15 cellular contexts compared by ENCODE assay signal in the genomic region with DNA sequence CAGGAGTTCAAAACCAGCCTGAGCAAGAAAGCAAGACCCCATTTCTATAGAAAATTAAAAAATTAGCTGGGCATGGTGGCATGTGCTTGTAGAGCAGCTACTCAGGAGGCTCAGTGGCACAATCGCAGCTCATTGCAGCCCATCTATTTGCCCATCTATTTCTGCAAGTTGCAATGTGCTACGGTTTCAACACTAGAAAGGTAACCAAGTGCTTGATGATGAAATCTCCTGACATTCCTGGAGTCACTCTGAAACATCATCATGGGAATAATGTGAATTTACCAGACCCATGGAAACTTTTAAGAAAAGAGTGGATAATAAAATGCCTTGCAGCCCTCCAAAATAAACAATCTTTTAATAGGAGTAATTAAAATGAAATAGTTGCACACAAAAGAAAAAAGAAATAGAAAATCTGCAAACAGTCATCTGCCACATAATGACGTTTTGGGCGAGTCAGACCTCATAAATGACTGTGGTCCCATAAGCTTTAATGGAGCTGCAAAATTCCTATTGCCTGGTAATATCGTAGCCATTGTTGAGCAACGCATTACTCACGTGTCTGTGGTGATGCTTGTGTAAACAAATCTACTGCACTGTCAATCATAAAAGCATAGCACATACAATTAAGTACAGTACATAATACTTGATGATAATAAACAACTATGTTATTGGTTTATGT. TPM values are rescaled to one million over a fixed set of nuclear protein-coding genes. Genes with fewer than 3 reads are reported as not detected.
DNase-seq lines count a peak whose midpoint lies in the region; TF ChIP-seq lines count a peak whose summit lies in the region.
"Had no signal": no experiment of that assay in that cellular context is flagged by ENCODE, and none has a peak within 500 bp of the region (broad histone marks: within the 10 kb centered on the region; RNA-seq: fewer than 3 reads in every experiment).

No MANE protein-coding gene starts in this region.

- intact Hi-C loops in colonic mucosa (cut with DNase I), result no loop called here

- no peaks in the 10 kb centered on the region for H3K36me3 ChIP-seq in brain microvascular endothelial cell (replicated peaks)
- H3K36me3 ChIP-seq in colonic mucosa, result no peaks in the 10 kb centered on the region
- H3K36me3 ChIP-seq: ascending aorta, gastroesophageal sphincter, right atrium auricular region had no signal

- TF ChIP-seq CTCF in brain microvascular endothelial cell (IDR thresholded peaks at IDR 0.05; ENCODE audit: low read depth, low read length, missing control alignments) (no peak), colonic mucosa (IDR thresholded peaks at IDR 0.05) (no peak)

- H3K4me3 ChIP-seq in brain microvascular endothelial cell (ENCODE audit: low read depth, low read length) (no peak overlapping the region), colonic mucosa (no peak overlapping the region)
- H3K4me3 ChIP-seq: ascending aorta, gastroesophageal sphincter, lung, right atrium auricular region had no signal

- H3K9ac ChIP-seq in colonic mucosa (ENCODE audit: low read depth in 2 of 2, low read length in 2 of 2), result no peak overlapping the region

- no peaks in the 10 kb centered on the region for H3K4me1 ChIP-seq in colonic mucosa
- H3K4me1 ChIP-seq: ascending aorta, gastroesophageal sphincter, right atrium auricular region had no signal

- in situ Hi-C loops in brain microvascular endothelial cell (cut with HindIII; ENCODE audit: low pct_ligation_motif_present, low sequenced_read_pairs), result no loop called here

- DNase-seq in Daoy (ENCODE audit: low read depth), result peak; percentile 29
- peak; percentile 94 for DNase-seq in M059J (ENCODE audit: low read depth)
- DNase-seq in brain microvascular endothelial cell, result peak; percentile 43
- peak; percentile 2 to 37 for DNase-seq in lung microvascular endothelial cell (ENCODE audit: low read depth in 2 of 2)
- DNase-seq in C1 segment of cervical spinal cord (lab: John Stamatoyannopoulos, UW), result no peak
- no peak for DNase-seq in NAMALWA (ENCODE audit: low spot score)
- DNase-seq in stimulated activated CD4-positive, alpha-beta T cell treated with anti-CD3 and anti-CD28 coated beads, Interleukin-2, amount 100 ng/mL, for 24 hours, result no peak
- no peak for DNase-seq in colonic mucosa
- DNase-seq: activated T-cell treated with anti-CD3 and anti-CD28 coated beads for 4 hours, COR-L47, NCI-H1092 treated with DMSO at 0.1 percent for 48 hours had no signal

- H3K27ac ChIP-seq in brain microvascular endothelial cell, result no peak overlapping the region
- no peak overlapping the region for H3K27ac ChIP-seq in colonic mucosa
- H3K27ac ChIP-seq: ascending aorta, gastroesophageal sphincter, right atrium auricular region had no signal

- no peaks in the 10 kb centered on the region for H3K9me3 ChIP-seq in colonic mucosa
- H3K9me3 ChIP-seq: ascending aorta, gastroesophageal sphincter, right atrium auricular region had no signal

- H3K27me3 ChIP-seq in brain microvascular endothelial cell (replicated peaks), result no peaks in the 10 kb centered on the region
- no peaks in the 10 kb centered on the region for H3K27me3 ChIP-seq in colonic mucosa
- H3K27me3 ChIP-seq: ascending aorta, gastroesophageal sphincter, right atrium auricular region had no signal

RNA-seq across cellular contexts. Expression of a gene that starts 46.6 kb away (rescaled TPM):
- 11.9 and 12.1 TPM in 2 replicates for total RNA-seq in Daoy (2014; rRNA removed; shearing (Covaris generic))
- total RNA-seq in M059J (2014; rRNA removed; shearing (Covaris generic)), result 5.9 and 10.5 TPM in 2 replicates
- 10.2 and 18.7 TPM in 2 replicates for total RNA-seq in lung microvascular endothelial cell
- 10 to 100 TPM; 10.5 to 15.7 TPM for total RNA-seq in colonic mucosa

Comparison
In these comparisons a context has a peak if more than half of its experiments do, and no peak if none do; other contexts are left out.
1. DNase-seq: peak in Daoy (single experiment), M059J (single experiment), brain microvascular endothelial cell (single experiment) and lung microvascular endothelial cell (2 of 2); none in C1 segment of cervical spinal cord (0 of 14), NAMALWA (single experiment), stimulated activated CD4-positive, alpha-beta T cell treated with anti-CD3 and anti-CD28 coated beads, Interleukin-2, amount 100 ng/mL, for 24 hours (0 of 2) and colonic mucosa (single experiment).